21 cellular contexts compared by ENCODE assay signal in genomic region chr3:153330891-153331290, GRCh38.
DNase-seq lines count a peak whose midpoint lies in the region; FAIRE-seq and TF ChIP-seq lines count a peak whose summit lies in the region.
"Had no signal": no experiment of that assay in that cellular context is flagged by ENCODE, and none has a peak within 500 bp of the region (broad histone marks: within the 10 kb centered on the region; RNA-seq: fewer than 3 reads in every experiment).

No MANE protein-coding gene starts in this region.

- CTCF ChIA-PET in Calu3 (lab: Charles Lee): no interaction called here

- H3K36me3 ChIP-seq in astrocyte (ENCODE audit: insufficient read depth, low read length): no peaks in the 10 kb centered on the region
- H3K36me3 ChIP-seq: Peyer's patch, SJCRH30 had no signal

- no peaks in the 10 kb centered on the region for H3K4me1 Mint-ChIP-seq in astrocyte (ENCODE audit: low read depth, unreplicated experiment)
- no peaks in the 10 kb centered on the region for H3K4me1 Mint-ChIP-seq in Calu3 (ENCODE audit: low read depth, unreplicated experiment)

- H4K20me1 ChIP-seq in astrocyte (ENCODE audit: insufficient read depth, low read length): no peaks in the 10 kb centered on the region

- TF ChIP-seq CTCF in astrocyte (IDR thresholded peaks at IDR 0.05; ENCODE audit: insufficient read depth, low read depth, low read length) (no peak), Calu3 (IDR thresholded peaks at IDR 0.05; ENCODE audit: unreplicated experiment) (no peak)

- H3K9me3 Mint-ChIP-seq in astrocyte (ENCODE audit: unreplicated experiment): no peaks in the 10 kb centered on the region
- H3K9me3 Mint-ChIP-seq in Calu3 (ENCODE audit: low read depth, unreplicated experiment): no peaks in the 10 kb centered on the region
- H3K9me3 Mint-ChIP-seq: CD8-positive, alpha-beta T cell had no signal

- no peak overlapping the region for H3K4me2 ChIP-seq in astrocyte (ENCODE audit: low read length)

- H2AFZ ChIP-seq in astrocyte (ENCODE audit: low read depth, low read length): no peak overlapping the region

- H3K9ac ChIP-seq in astrocyte (ENCODE audit: low read length): no peak overlapping the region

- H3K27ac ChIP-seq in astrocyte (ENCODE audit: low read depth, low read length): no peak overlapping the region
- H3K27ac ChIP-seq: Peyer's patch, SJCRH30 had no signal

- no peak overlapping the region for H3K4me3 ChIP-seq in astrocyte (ENCODE audit: insufficient read depth, low read depth, low read length)
- H3K4me3 ChIP-seq: GM12878, Peyer's patch, SJCRH30 had no signal

- no peaks in the 10 kb centered on the region for H3K79me2 ChIP-seq in astrocyte (ENCODE audit: insufficient read depth, low read length)

- intact Hi-C loops in posterior cingulate gyrus (cut with DNase I) (no loop called here), Calu3 (cut with micrococcal nuclease; ENCODE audit: unreplicated experiment) (no loop called here)

- H3K9me3 ChIP-seq in astrocyte (ENCODE audit: insufficient read depth, low read depth, low read length): no peaks in the 10 kb centered on the region
- H3K9me3 ChIP-seq: Peyer's patch, SJCRH30 had no signal

- H3K36me3 Mint-ChIP-seq in astrocyte (ENCODE audit: low read depth, unreplicated experiment): no peaks in the 10 kb centered on the region
- H3K36me3 Mint-ChIP-seq in Calu3 (ENCODE audit: insufficient read depth, unreplicated experiment): no peaks in the 10 kb centered on the region
- H3K36me3 Mint-ChIP-seq: CD8-positive, alpha-beta T cell had no signal

- H3K4me3 Mint-ChIP-seq in astrocyte (ENCODE audit: unreplicated experiment) (no peak overlapping the region), Calu3 (ENCODE audit: low read depth, unreplicated experiment) (no peak overlapping the region)
- H3K4me3 Mint-ChIP-seq: CD8-positive, alpha-beta T cell; IgD-negative memory B cell had no signal

- H3K27me3 Mint-ChIP-seq in astrocyte (ENCODE audit: low read depth, unreplicated experiment) (no peaks in the 10 kb centered on the region), Calu3 (ENCODE audit: unreplicated experiment) (no peaks in the 10 kb centered on the region)
- H3K27me3 Mint-ChIP-seq: IgD-negative memory B cell had no signal

- peak; percentile 30 for DNase-seq in ELR (ENCODE audit: low read depth)
- no peak for DNase-seq in astrocyte (ENCODE audit: low read depth)
- peak; percentile 20 for DNase-seq in foreskin melanocyte
- DNase-seq in DMS79 treated with DMSO at 0.1 percent for 48 hours (lab: John Stamatoyannopoulos, UW): no peak
- DNase-seq in posterior cingulate gyrus: no peak
- DNase-seq in midbrain (lab: John Stamatoyannopoulos, UW): no peak
- DNase-seq in Calu3: no peak
- DNase-seq: AML-193; C1 segment of cervical spinal cord; CD8-positive, alpha-beta T cell; MV-4-11; NCI-H1105 treated with DMSO at 0.1 percent for 48 hours; NCI-H2081; NCI-H2171; NCI-H524 treated with DMSO at 0.1 percent for 48 hours; NCI-H82; Peyer's patch; SJCRH30 had no signal

- H3K27me3 ChIP-seq in astrocyte (ENCODE audit: insufficient read depth, low read length): no peaks in the 10 kb centered on the region
- H3K27me3 ChIP-seq: Peyer's patch, SJCRH30 had no signal

- H3K27ac Mint-ChIP-seq in astrocyte (ENCODE audit: unreplicated experiment) (peak overlapping the region; percentile 22), Calu3 (ENCODE audit: unreplicated experiment) (no peak overlapping the region)
- H3K27ac Mint-ChIP-seq: CD8-positive, alpha-beta T cell had no signal

- no peak for FAIRE-seq in astrocyte (lab: Jason Lieb, UNC)
- FAIRE-seq: GM12878, H54 had no signal

- no peaks in the 10 kb centered on the region for H3K4me1 ChIP-seq in astrocyte (ENCODE audit: insufficient read depth, low read length)
- H3K4me1 ChIP-seq: Peyer's patch, SJCRH30 had no signal

- no TSS peak for BruUV-seq in Calu3 (replicated peaks; lab: Mats Ljungman, UMichigan)

Comparison
In these comparisons a context has a peak if more than half of its experiments do, and no peak if none do; other contexts are left out.
1. DNase-seq: peak in ELR (single experiment) and foreskin melanocyte (single experiment); none in astrocyte (single experiment), DMS79 treated with DMSO at 0.1 percent for 48 hours (single experiment), posterior cingulate gyrus (0 of 10), midbrain (single experiment) and Calu3 (single experiment).